ENCODE assay signal across 1 cellular context in the genomic region with DNA sequence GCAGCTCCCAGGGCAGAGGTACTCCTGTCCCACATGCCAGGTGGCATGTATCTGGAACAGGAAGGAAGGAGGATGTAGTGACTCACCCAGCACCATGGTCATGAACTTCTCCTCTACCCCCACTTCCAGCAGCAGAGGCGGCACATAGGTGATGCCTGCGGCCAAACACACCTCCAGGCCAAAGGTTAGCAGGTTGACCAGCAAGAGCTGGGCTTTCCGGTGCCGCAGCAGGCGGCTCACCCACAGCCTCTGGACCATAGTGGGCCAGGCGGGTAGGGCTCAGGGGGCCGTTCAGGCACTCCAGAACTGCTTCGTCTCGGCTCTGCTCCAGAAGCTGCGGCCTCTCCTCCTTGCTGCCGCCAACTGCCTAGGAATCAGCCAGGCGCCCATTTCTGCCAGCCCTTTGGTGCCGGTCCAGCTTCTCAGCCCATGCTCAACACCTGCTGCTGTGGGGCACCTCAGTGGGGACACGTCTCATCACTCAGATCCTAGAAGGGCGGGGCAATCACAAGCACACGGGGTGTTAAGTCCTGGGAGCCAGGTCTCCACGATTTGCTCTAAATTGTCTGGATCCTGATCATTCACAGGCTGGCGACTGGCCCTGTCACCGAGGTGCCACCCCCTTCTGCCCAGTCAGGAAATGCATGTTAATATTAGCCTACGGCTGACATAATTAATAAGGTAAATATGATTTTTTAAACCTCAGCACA.
TF ChIP-seq lines count a peak whose summit lies in the region.

No MANE protein-coding gene starts in this region.

TF ChIP-seq in HepG2, 621 proteins besides CTCF, POLR2A, EP300 and RAD21 (continues in another document):
- TF ChIP-seq ELF4 (CRISPR knock-in tag; IDR thresholded peaks at IDR 0.05; ENCODE audit: borderline replicate concordance), result no peak
- TF ChIP-seq DNMT1 (CRISPR knock-in tag; IDR thresholded peaks at IDR 0.05), result no peak
- TF ChIP-seq MAFG (CRISPR knock-in tag; IDR thresholded peaks at IDR 0.05), result no peak
- TF ChIP-seq, protein P1, sequence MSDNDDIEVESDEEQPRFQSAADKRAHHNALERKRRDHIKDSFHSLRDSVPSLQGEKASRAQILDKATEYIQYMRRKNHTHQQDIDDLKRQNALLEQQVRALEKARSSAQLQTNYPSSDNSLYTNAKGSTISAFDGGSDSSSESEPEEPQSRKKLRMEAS (IDR thresholded peaks at IDR 0.05), result peak; percentile 45; the same call in 1 of the 2 replicates
- no peak for TF ChIP-seq ADNP (CRISPR knock-in tag; IDR thresholded peaks at IDR 0.05)
- TF ChIP-seq ZNF274 (CRISPR knock-in tag; IDR thresholded peaks at IDR 0.05), result 0 out of 2 replicates have a peak, but pooled peaks have one; percentile 39
- TF ChIP-seq HOXA5 (CRISPR knock-in tag; IDR thresholded peaks at IDR 0.05), result no peak
- TF ChIP-seq ZNF329 (CRISPR knock-in tag; IDR thresholded peaks at IDR 0.05; ENCODE audit: low read depth), result no peak
- TF ChIP-seq ZZZ3 (CRISPR knock-in tag; IDR thresholded peaks at IDR 0.05; ENCODE audit: borderline replicate concordance), result no peak
- TF ChIP-seq, protein P2, sequence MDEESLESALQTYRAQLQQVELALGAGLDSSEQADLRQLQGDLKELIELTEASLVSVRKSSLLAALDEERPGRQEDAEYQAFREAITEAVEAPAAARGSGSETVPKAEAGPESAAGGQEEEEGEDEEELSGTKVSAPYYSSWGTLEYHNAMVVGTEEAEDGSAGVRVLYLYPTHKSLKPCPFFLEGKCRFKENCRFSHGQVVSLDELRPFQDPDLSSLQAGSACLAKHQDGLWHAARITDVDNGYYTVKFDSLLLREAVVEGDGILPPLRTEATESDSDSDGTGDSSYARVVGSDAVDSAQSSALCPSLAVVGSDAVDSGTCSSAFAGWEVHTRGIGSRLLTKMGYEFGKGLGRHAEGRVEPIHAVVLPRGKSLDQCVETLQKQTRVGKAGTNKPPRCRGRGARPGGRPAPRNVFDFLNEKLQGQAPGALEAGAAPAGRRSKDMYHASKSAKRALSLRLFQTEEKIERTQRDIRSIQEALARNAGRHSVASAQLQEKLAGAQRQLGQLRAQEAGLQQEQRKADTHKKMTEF (CRISPR knock-in tag; IDR thresholded peaks at IDR 0.05), result peak; percentile 32; the same call in 1 of the 2 replicates
- no peak for TF ChIP-seq ZFP36 (IDR thresholded peaks at IDR 0.05; ENCODE audit: borderline replicate concordance, low read depth, low read length, partially characterized antibody)
- no peak for TF ChIP-seq BRD4 (CRISPR knock-in tag; IDR thresholded peaks at IDR 0.05)
- no peak for TF ChIP-seq ZNF782 (CRISPR knock-in tag; IDR thresholded peaks at IDR 0.05; ENCODE audit: borderline replicate concordance)
- no peak for TF ChIP-seq PAX8 (CRISPR knock-in tag; IDR thresholded peaks at IDR 0.05; ENCODE audit: borderline replicate concordance)
- TF ChIP-seq, protein P3, sequence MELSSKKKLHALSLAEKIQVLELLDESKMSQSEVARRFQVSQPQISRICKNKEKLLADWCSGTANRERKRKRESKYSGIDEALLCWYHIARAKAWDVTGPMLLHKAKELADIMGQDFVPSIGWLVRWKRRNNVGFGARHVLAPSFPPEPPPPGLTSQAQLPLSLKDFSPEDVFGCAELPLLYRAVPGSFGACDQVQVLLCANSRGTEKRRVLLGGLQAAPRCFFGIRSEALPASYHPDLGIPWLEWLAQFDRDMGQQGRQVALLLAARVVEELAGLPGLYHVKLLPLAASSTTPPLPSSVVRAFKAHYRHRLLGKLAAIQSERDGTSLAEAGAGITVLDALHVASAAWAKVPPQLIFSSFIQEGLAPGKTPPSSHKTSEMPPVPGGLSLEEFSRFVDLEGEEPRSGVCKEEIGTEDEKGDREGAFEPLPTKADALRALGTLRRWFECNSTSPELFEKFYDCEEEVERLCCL (CRISPR knock-in tag; IDR thresholded peaks at IDR 0.05; ENCODE audit: borderline replicate concordance), result no peak
- TF ChIP-seq SRSF4 (IDR thresholded peaks at IDR 0.05; ENCODE audit: low read depth, low read length, poor library complexity, severe bottlenecking), result no peak
- peak; percentile 70; the same call in 1 of the 2 replicates for TF ChIP-seq ZBTB20 (CRISPR knock-in tag; IDR thresholded peaks at IDR 0.05; ENCODE audit: borderline replicate concordance, low read depth)
- TF ChIP-seq ATAD3A (CRISPR knock-in tag; IDR thresholded peaks at IDR 0.05), result no peak
- no peak for TF ChIP-seq ZNF567 (CRISPR knock-in tag; IDR thresholded peaks at IDR 0.05; ENCODE audit: borderline replicate concordance)
- TF ChIP-seq SP5 (CRISPR knock-in tag; IDR thresholded peaks at IDR 0.05; ENCODE audit: borderline replicate concordance, low read depth), result no peak
- TF ChIP-seq, protein P4, sequence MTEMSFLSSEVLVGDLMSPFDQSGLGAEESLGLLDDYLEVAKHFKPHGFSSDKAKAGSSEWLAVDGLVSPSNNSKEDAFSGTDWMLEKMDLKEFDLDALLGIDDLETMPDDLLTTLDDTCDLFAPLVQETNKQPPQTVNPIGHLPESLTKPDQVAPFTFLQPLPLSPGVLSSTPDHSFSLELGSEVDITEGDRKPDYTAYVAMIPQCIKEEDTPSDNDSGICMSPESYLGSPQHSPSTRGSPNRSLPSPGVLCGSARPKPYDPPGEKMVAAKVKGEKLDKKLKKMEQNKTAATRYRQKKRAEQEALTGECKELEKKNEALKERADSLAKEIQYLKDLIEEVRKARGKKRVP (CRISPR knock-in tag; IDR thresholded peaks at IDR 0.05), result no peak
- no peak for TF ChIP-seq ZNF747 (CRISPR knock-in tag; IDR thresholded peaks at IDR 0.05; ENCODE audit: borderline replicate concordance)
- 0 out of 2 replicates have a peak, but pooled peaks have one; percentile 26 for TF ChIP-seq ZNF317 (CRISPR knock-in tag; IDR thresholded peaks at IDR 0.05)
- TF ChIP-seq ZNF30 (CRISPR knock-in tag; IDR thresholded peaks at IDR 0.05), result no peak
- TF ChIP-seq, protein P5, sequence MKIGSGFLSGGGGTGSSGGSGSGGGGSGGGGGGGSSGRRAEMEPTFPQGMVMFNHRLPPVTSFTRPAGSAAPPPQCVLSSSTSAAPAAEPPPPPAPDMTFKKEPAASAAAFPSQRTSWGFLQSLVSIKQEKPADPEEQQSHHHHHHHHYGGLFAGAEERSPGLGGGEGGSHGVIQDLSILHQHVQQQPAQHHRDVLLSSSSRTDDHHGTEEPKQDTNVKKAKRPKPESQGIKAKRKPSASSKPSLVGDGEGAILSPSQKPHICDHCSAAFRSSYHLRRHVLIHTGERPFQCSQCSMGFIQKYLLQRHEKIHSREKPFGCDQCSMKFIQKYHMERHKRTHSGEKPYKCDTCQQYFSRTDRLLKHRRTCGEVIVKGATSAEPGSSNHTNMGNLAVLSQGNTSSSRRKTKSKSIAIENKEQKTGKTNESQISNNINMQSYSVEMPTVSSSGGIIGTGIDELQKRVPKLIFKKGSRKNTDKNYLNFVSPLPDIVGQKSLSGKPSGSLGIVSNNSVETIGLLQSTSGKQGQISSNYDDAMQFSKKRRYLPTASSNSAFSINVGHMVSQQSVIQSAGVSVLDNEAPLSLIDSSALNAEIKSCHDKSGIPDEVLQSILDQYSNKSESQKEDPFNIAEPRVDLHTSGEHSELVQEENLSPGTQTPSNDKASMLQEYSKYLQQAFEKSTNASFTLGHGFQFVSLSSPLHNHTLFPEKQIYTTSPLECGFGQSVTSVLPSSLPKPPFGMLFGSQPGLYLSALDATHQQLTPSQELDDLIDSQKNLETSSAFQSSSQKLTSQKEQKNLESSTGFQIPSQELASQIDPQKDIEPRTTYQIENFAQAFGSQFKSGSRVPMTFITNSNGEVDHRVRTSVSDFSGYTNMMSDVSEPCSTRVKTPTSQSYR (CRISPR knock-in tag; IDR thresholded peaks at IDR 0.05; ENCODE audit: borderline replicate concordance), result peak; percentile 44; the same call in 1 of the 2 replicates
- peak; percentile 32; the same call in 1 of the 2 replicates for TF ChIP-seq HNF4A (CRISPR knock-in tag; IDR thresholded peaks at IDR 0.05)
- TF ChIP-seq HCFC1 (IDR thresholded peaks at IDR 0.05; ENCODE audit: low read depth, low read length), result no peak
- no peak for TF ChIP-seq ELF1 (CRISPR knock-in tag; IDR thresholded peaks at IDR 0.05)
- no peak for TF ChIP-seq TAF15 (IDR thresholded peaks at IDR 0.05; ENCODE audit: low read depth, low read length, poor library complexity, severe bottlenecking)
- TF ChIP-seq, protein P6, sequence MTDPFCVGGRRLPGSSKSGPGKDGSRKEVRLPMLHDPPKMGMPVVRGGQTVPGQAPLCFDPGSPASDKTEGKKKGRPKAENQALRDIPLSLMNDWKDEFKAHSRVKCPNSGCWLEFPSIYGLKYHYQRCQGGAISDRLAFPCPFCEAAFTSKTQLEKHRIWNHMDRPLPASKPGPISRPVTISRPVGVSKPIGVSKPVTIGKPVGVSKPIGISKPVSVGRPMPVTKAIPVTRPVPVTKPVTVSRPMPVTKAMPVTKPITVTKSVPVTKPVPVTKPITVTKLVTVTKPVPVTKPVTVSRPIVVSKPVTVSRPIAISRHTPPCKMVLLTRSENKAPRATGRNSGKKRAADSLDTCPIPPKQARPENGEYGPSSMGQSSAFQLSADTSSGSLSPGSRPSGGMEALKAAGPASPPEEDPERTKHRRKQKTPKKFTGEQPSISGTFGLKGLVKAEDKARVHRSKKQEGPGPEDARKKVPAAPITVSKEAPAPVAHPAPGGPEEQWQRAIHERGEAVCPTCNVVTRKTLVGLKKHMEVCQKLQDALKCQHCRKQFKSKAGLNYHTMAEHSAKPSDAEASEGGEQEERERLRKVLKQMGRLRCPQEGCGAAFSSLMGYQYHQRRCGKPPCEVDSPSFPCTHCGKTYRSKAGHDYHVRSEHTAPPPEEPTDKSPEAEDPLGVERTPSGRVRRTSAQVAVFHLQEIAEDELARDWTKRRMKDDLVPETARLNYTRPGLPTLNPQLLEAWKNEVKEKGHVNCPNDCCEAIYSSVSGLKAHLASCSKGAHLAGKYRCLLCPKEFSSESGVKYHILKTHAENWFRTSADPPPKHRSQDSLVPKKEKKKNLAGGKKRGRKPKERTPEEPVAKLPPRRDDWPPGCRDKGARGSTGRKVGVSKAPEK (CRISPR knock-in tag; IDR thresholded peaks at IDR 0.05; ENCODE audit: borderline replicate concordance), result no peak
- no peak for TF ChIP-seq KLF15 (CRISPR knock-in tag; IDR thresholded peaks at IDR 0.05; ENCODE audit: borderline replicate concordance)
- TF ChIP-seq HOXA3 (CRISPR knock-in tag; IDR thresholded peaks at IDR 0.05), result no peak; the same call in 1 of the 2 replicates
- peak; percentile 35; the same call in 1 of the 2 replicates for TF ChIP-seq IRF2 (CRISPR knock-in tag; IDR thresholded peaks at IDR 0.05)
- no peak for TF ChIP-seq ESRRA (CRISPR knock-in tag; IDR thresholded peaks at IDR 0.05; ENCODE audit: low read depth)
- peak; percentile 45; the same call in 1 of the 2 replicates for TF ChIP-seq GATAD2A (CRISPR knock-in tag; IDR thresholded peaks at IDR 0.05)
- TF ChIP-seq ZNF20 (CRISPR knock-in tag; IDR thresholded peaks at IDR 0.05), result no peak
- TF ChIP-seq, protein P7, sequence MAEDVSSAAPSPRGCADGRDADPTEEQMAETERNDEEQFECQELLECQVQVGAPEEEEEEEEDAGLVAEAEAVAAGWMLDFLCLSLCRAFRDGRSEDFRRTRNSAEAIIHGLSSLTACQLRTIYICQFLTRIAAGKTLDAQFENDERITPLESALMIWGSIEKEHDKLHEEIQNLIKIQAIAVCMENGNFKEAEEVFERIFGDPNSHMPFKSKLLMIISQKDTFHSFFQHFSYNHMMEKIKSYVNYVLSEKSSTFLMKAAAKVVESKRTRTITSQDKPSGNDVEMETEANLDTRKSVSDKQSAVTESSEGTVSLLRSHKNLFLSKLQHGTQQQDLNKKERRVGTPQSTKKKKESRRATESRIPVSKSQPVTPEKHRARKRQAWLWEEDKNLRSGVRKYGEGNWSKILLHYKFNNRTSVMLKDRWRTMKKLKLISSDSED (CRISPR knock-in tag; IDR thresholded peaks at IDR 0.05), result no peak
- peak; percentile 91 for TF ChIP-seq ELF3 (CRISPR knock-in tag; IDR thresholded peaks at IDR 0.05)
- TF ChIP-seq ZNF788 (CRISPR knock-in tag; IDR thresholded peaks at IDR 0.05; ENCODE audit: borderline replicate concordance), result no peak
- TF ChIP-seq TBP (CRISPR knock-in tag; IDR thresholded peaks at IDR 0.05), result no peak
- TF ChIP-seq, protein P8, sequence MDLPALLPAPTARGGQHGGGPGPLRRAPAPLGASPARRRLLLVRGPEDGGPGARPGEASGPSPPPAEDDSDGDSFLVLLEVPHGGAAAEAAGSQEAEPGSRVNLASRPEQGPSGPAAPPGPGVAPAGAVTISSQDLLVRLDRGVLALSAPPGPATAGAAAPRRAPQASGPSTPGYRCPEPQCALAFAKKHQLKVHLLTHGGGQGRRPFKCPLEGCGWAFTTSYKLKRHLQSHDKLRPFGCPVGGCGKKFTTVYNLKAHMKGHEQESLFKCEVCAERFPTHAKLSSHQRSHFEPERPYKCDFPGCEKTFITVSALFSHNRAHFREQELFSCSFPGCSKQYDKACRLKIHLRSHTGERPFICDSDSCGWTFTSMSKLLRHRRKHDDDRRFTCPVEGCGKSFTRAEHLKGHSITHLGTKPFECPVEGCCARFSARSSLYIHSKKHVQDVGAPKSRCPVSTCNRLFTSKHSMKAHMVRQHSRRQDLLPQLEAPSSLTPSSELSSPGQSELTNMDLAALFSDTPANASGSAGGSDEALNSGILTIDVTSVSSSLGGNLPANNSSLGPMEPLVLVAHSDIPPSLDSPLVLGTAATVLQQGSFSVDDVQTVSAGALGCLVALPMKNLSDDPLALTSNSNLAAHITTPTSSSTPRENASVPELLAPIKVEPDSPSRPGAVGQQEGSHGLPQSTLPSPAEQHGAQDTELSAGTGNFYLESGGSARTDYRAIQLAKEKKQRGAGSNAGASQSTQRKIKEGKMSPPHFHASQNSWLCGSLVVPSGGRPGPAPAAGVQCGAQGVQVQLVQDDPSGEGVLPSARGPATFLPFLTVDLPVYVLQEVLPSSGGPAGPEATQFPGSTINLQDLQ (CRISPR knock-in tag; IDR thresholded peaks at IDR 0.05), result no peak
- TF ChIP-seq RFX5 (IDR thresholded peaks at IDR 0.05; ENCODE audit: low read depth, low read length), result no peak
- no peak for TF ChIP-seq ARNT2 (CRISPR knock-in tag; IDR thresholded peaks at IDR 0.05; ENCODE audit: low read depth)
- TF ChIP-seq ZMYM2 (CRISPR knock-in tag; IDR thresholded peaks at IDR 0.05), result no peak
- TF ChIP-seq ZFAT (CRISPR knock-in tag; conservative IDR thresholded peaks at IDR 0.05), result no peak
- no peak for TF ChIP-seq IKZF1 (IDR thresholded peaks at IDR 0.05)
- no peak for TF ChIP-seq PCBP1 (IDR thresholded peaks at IDR 0.05; ENCODE audit: borderline replicate concordance, low read depth, low read length)
- TF ChIP-seq NR2F6 (IDR thresholded peaks at IDR 0.05), result no peak; the same call in 1 of the 2 replicates
- TF ChIP-seq NR2F6 (CRISPR knock-in tag; IDR thresholded peaks at IDR 0.05), result peak; percentile 77
- peak; percentile 50; the same call in 1 of the 2 replicates for TF ChIP-seq MED1 (CRISPR knock-in tag; IDR thresholded peaks at IDR 0.05)
- no peak for TF ChIP-seq MYNN (CRISPR knock-in tag; IDR thresholded peaks at IDR 0.05; ENCODE audit: low read depth)
- no peak for TF ChIP-seq KAT8 (CRISPR knock-in tag; IDR thresholded peaks at IDR 0.05)
- TF ChIP-seq ARHGAP35 (CRISPR knock-in tag; IDR thresholded peaks at IDR 0.05; ENCODE audit: borderline replicate concordance), result no peak
